Comparison of ENCODE assay signal across 8 cellular contexts in the genomic region with DNA sequence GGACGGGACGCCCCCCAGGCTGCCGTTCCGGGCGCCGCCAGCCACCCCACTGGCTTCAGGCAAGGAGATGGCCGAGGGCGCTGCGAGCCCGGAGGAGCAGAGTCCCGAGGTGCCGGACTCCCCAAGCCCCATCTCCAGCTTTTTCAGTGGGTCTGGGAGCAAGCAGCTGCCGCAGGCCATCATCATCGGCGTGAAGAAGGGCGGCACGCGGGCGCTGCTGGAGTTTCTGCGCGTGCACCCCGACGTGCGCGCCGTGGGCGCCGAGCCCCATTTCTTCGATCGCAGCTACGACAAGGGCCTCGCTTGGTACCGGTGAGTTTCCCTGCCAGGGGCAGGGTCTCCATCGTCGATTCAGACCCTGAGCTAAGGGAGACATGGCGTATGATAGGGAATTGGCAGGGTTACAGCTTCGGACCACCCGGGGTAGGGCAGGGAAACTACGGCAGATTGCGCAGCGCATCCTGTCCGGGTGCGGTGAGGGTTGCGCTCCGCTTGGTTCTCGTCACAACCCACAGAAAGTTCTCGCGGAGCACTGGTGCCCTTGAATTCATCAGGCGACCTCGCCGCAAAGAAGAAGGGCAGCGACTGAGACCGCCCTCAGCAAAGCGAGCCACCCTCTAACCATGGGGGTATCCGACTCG. TPM values are rescaled to one million over a fixed set of nuclear protein-coding genes. Genes with fewer than 3 reads are reported as not detected.
DNase-seq lines count a peak whose midpoint lies in the region; ATAC-seq and TF ChIP-seq lines count a peak whose summit lies in the region.

No MANE protein-coding gene starts in this region.

- TF ChIP-seq CTCF in GM12865 (IDR thresholded peaks at IDR 0.05; ENCODE audit: insufficient read depth, low read depth, low read length, missing control alignments), result no peak

- H3K4me3 ChIP-seq in GM12865 (ENCODE audit: low read depth, low read length) (peak overlapping the region; percentile 48), esophagus (ENCODE audit: low read depth in 1 of 2, low read length in 2 of 2) (peak overlapping the region; percentile 70 to 77), neuron (ENCODE audit: low read length) (peak overlapping the region; percentile 71)
- H3K4me3 ChIP-seq in Jurkat, Clone E6-1 (ENCODE audit: low read length), result peak overlapping the region; percentile 58

- no peak overlapping the region for H2AFZ ChIP-seq in neuron (ENCODE audit: low read depth, low read length)

- ATAC-seq in GM18861 (IDR thresholded peaks at IDR 0.05; ENCODE audit: unreplicated experiment), result no peak
- ATAC-seq in GM18517 (IDR thresholded peaks at IDR 0.05; ENCODE audit: unreplicated experiment), result no peak

- peak; percentile 56 for DNase-seq in GM12865 (ENCODE audit: low read depth)
- DNase-seq in Jurkat, Clone E6-1 (ENCODE audit: low read depth, low spot score), result no peak
- DNase-seq in activated CD8-positive, alpha-beta memory T cell treated with anti-CD3 and anti-CD28 coated beads, Interleukin-2, amount 50 U/mL, for 4 hours, result peak; percentile 63
- no peak for DNase-seq in GOT3 (lab: John Stamatoyannopoulos, UW)

- WGBS in esophagus, 2 donors, result 1 to 2% methylated on average over 47 to 56 of the region's 56 CpGs

- H3K4me1 ChIP-seq in esophagus (ENCODE audit: control insufficient read depth in 2 of 2, insufficient read depth in 2 of 2, low read length in 1 of 2), result peaks cover 3 to 18% of the 10 kb centered on the region in 2 donors
- peaks cover 34% of the 10 kb centered on the region for H3K4me1 ChIP-seq in neuron (ENCODE audit: insufficient read depth, low read length)

- H3K9me3 ChIP-seq in esophagus (ENCODE audit: control insufficient read depth in 2 of 2, insufficient read depth in 1 of 2, low read depth in 1 of 2, low read length in 1 of 2) (no peaks in the 10 kb centered on the region), neuron (ENCODE audit: low read length) (peaks cover 6% of the 10 kb centered on the region)

- H3K27ac ChIP-seq in esophagus (ENCODE audit: low read depth in 2 of 2, low read length in 1 of 2), result peak overlapping the region; percentile 70 to 83

- H3K27me3 ChIP-seq in esophagus (ENCODE audit: control insufficient read depth in 1 of 2, insufficient read depth in 2 of 2, low read length in 2 of 2) (peaks cover 0 to 7% of the 10 kb centered on the region in 2 donors), neuron (ENCODE audit: insufficient read depth, low read length) (peaks cover 9% of the 10 kb centered on the region)

- H3K36me3 ChIP-seq in esophagus (ENCODE audit: control insufficient read depth in 2 of 2, insufficient read depth in 2 of 2, low read length in 1 of 2) (no peaks in the 10 kb centered on the region), neuron (ENCODE audit: insufficient read depth, low read length) (peaks cover 13% of the 10 kb centered on the region)

RNA-seq across cellular contexts. Expression of gene HS3ST3B1, which starts 1.0 kb away (rescaled TPM):
- not detected for polyA plus RNA-seq in Jurkat, Clone E6-1 (2012; ENCODE audit: insufficient read depth, insufficient read length)
- 1 to 10 TPM; 1.4 to 1.7 TPM for polyA plus RNA-seq in esophagus

Comparison
In these comparisons a context has a peak if more than half of its experiments do, and no peak if none do; other contexts are left out.
1. DNase-seq: peak in GM12865 (single experiment) and activated CD8-positive, alpha-beta memory T cell treated with anti-CD3 and anti-CD28 coated beads, Interleukin-2, amount 50 U/mL, for 4 hours (single experiment); none in Jurkat, Clone E6-1 (single experiment) and GOT3 (single experiment).
2. Peak in every context shown above with its lines, with median percentiles within 50 percentile points of each other: H3K4me3 ChIP-seq.